ENCODE assay signal across 30 cellular contexts in the genomic region with DNA sequence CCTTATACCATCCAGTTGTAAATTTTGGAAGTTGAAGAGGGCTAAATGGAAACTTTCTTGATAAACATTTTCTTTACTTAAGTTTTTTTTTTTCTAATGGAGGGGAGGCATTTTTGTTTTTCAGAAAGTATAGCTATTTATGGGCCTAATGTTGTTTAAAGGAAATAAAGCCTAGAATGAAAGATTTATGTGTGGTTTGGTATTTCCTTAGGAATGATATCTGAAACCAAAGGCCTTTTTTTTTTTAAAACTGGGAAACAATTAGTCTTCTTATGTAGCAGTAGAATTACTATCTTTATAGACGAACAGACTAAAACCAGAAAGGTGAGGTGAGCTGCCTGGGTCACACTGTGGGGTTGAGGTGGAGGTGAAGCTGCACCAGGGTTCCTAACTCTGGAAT.
DNase-seq lines count a peak whose midpoint lies in the region; ATAC-seq, FAIRE-seq and TF ChIP-seq lines count a peak whose summit lies in the region.
"Had no signal": no experiment of that assay in that cellular context is flagged by ENCODE, and none has a peak within 500 bp of the region (broad histone marks: within the 10 kb centered on the region; RNA-seq: fewer than 3 reads in every experiment).

No MANE protein-coding gene starts in this region.

- no peak overlapping the region for H2AFZ ChIP-seq in HepG2 (ENCODE audit: low read length)

- TF ChIP-seq CTCF in right lobe of liver (IDR thresholded peaks at IDR 0.05) (no peak), HepG2 (CRISPR knock-in tag; IDR thresholded peaks at IDR 0.05) (no peak), chondrocyte (IDR thresholded peaks at IDR 0.05) (no peak)

- H3K4me1 ChIP-seq in right lobe of liver (peaks cover 0 to 13% (median 0%) of the 10 kb centered on the region in 4 donors), HepG2 (ENCODE audit: insufficient read depth, low read length) (peaks cover 15% of the 10 kb centered on the region), skeletal muscle satellite cell (ENCODE audit: control insufficient read depth, insufficient read depth, low read length) (peaks cover 18% of the 10 kb centered on the region)

- H3K36me3 ChIP-seq in right lobe of liver (peaks cover 0 to 7% (median 0%) of the 10 kb centered on the region in 4 donors), HepG2 (replicated peaks in 1 of 2; ENCODE audit: control insufficient read depth in 1 of 2, insufficient read depth in 2 of 2, low read length in 2 of 2) (peaks cover 2 to 22% of the 10 kb centered on the region in 2 experiments; a peak in 4 of 5 replicates), skeletal muscle satellite cell (ENCODE audit: insufficient read depth, low read length) (peaks cover 3% of the 10 kb centered on the region)
- H3K36me3 ChIP-seq: pancreas had no signal

- peaks cover 22% of the 10 kb centered on the region for H3K4me1 Mint-ChIP-seq in chondrocyte (ENCODE audit: low read depth)
- H3K4me1 Mint-ChIP-seq: stimulated activated naive CD8-positive, alpha-beta T cell treated with anti-CD3 and anti-CD28 coated beads, Interleukin-15, amount 100 ng/mL, for 72 hours had no signal

- ATAC-seq in right lobe of liver (peak in 2 of 4 donors; percentile 18 to 43), HepG2 (no peak), GM18858 (IDR thresholded peaks at IDR 0.05; ENCODE audit: unreplicated experiment) (no peak)
- ATAC-seq: activated CD8-positive, alpha-beta T cell treated with anti-CD3 and anti-CD28 coated beads, Interleukin-2, amount 10 ng/mL, durations not matched to agents 7 days and 5 days; pancreas; PC-3; stimulated activated naive CD8-positive, alpha-beta T cell treated with anti-CD3 and anti-CD28 coated beads, Interleukin-15, amount 100 ng/mL, for 72 hours had no signal

- H3K27ac ChIP-seq in right lobe of liver (peak overlapping the region in 2 of 3 donors; percentile 8 to 45), HepG2 (ENCODE audit: extremely low read length, insufficient read depth, low read length) (no peak overlapping the region)
- H3K27ac ChIP-seq: epithelial cell of prostate, pancreas, right atrium auricular region, spleen had no signal

- no peak for TF ChIP-seq EP300 in HepG2 (IDR thresholded peaks at IDR 0.05; ENCODE audit: low read depth in 2 of 2, low read length in 2 of 2)
- no peak for TF ChIP-seq EP300 in HepG2 (CRISPR knock-in tag; IDR thresholded peaks at IDR 0.05; ENCODE audit: borderline replicate concordance)

- no peaks in the 10 kb centered on the region for H3K9me3 Mint-ChIP-seq in chondrocyte (ENCODE audit: low read depth)
- H3K9me3 Mint-ChIP-seq: activated T-helper 2 cell treated with anti-CD3 and anti-CD28 coated beads, Interferon-gamma antibody, Interleukin-2, Interleukin-4, amounts not matched to agents 10 μg/mL and 5 μg/mL and 100 μg/mL, durations not matched to agents 14 hours and 24 hours and 36 hours; CD4-positive, CD25-positive, alpha-beta regulatory T cell; HFFc6; nephron progenitor cell; stimulated activated naive CD8-positive, alpha-beta T cell treated with anti-CD3 and anti-CD28 coated beads, Interleukin-15, amount 100 ng/mL, for 72 hours had no signal

- 29% methylated on average over 1 of the region's 1 CpG for WGBS in right lobe of liver (ENCODE audit: insufficient coverage, low coverage, low lambda C conversion rate, missing lambda C conversion rate)
- 88% methylated on average over 1 of the region's 1 CpG for WGBS in HepG2 (ENCODE audit: low lambda C conversion rate)

- H3K27me3 ChIP-seq in right lobe of liver: no peaks in the 10 kb centered on the region
- no peaks in the 10 kb centered on the region for H3K27me3 ChIP-seq in HepG2 (ENCODE audit: control insufficient read depth in 1 of 2, insufficient read depth in 2 of 2, low read length in 2 of 2)
- H3K27me3 ChIP-seq in skeletal muscle satellite cell (ENCODE audit: control insufficient read depth, insufficient read depth, low read length): no peaks in the 10 kb centered on the region
- H3K27me3 ChIP-seq: pancreas, right atrium auricular region, spleen had no signal

- POLR2A ChIA-PET in HepG2 (lab: Yijun Ruan, JAX): no interaction called here

- H3K27ac Mint-ChIP-seq in chondrocyte (ENCODE audit: unreplicated experiment): peak overlapping the region; percentile 46
- H3K27ac Mint-ChIP-seq: activated CD8-positive, alpha-beta T cell treated with anti-CD3 and anti-CD28 coated beads, Interleukin-2, amount 10 ng/mL, durations not matched to agents 7 days and 5 days; activated T-helper 2 cell treated with anti-CD3 and anti-CD28 coated beads, Interferon-gamma antibody, Interleukin-2, Interleukin-4, amounts not matched to agents 10 μg/mL and 5 μg/mL and 100 μg/mL, durations not matched to agents 14 hours and 24 hours and 36 hours; CD4-positive, CD25-positive, alpha-beta regulatory T cell; HFFc6; nephron progenitor cell; stimulated activated naive CD8-positive, alpha-beta T cell treated with anti-CD3 and anti-CD28 coated beads, Interleukin-15, amount 100 ng/mL, for 72 hours had no signal

- H3K9ac ChIP-seq in HepG2 (ENCODE audit: insufficient read depth, low read depth, low read length) (no peak overlapping the region), skeletal muscle satellite cell (ENCODE audit: low read depth, low read length) (peak overlapping the region; percentile 39)

- BruUV-seq in HepG2 (replicated peaks; lab: Mats Ljungman, UMichigan): no TSS peak

- in situ Hi-C loops in HepG2 (cut with HindIII; ENCODE audit: extremely low pct_ligation_motif_present, low pct_unique_long_range_greater_than_20kb): no loop called here

- FAIRE-seq in HepG2 (lab: Jason Lieb, UNC) (no peak), islet of Langerhans (lab: Jason Lieb, UNC) (peak; percentile 27)
- FAIRE-seq: bronchial epithelial cell, D721Med, urothelium cell line had no signal

- TF ChIP-seq RAD21 in HepG2 (CRISPR knock-in tag; IDR thresholded peaks at IDR 0.05): no peak

- H3K27me3 Mint-ChIP-seq in chondrocyte (ENCODE audit: low read depth): no peaks in the 10 kb centered on the region
- H3K27me3 Mint-ChIP-seq: CD4-positive, CD25-positive, alpha-beta regulatory T cell; stimulated activated naive CD8-positive, alpha-beta T cell treated with anti-CD3 and anti-CD28 coated beads, Interleukin-15, amount 100 ng/mL, for 72 hours had no signal

- intact Hi-C loops in right lobe of liver (cut with DNase I): loop anchor here in 1 of 2 donors (5.0 kb wide), 1 partner anchor 165 kb away; the partner anchor contains the start of gene LRCH1
- intact Hi-C loops in HepG2 (cut with micrococcal nuclease; ENCODE audit: unreplicated experiment): no loop called here

- TF ChIP-seq POLR2A in right lobe of liver (IDR thresholded peaks at IDR 0.05): no peak
- no peak for TF ChIP-seq POLR2A in HepG2 (IDR thresholded peaks at IDR 0.05; ENCODE audit: insufficient read depth in 1 of 2, low read depth in 2 of 2, low read length in 2 of 2)

- no peaks in the 10 kb centered on the region for H3K79me2 ChIP-seq in HepG2 (ENCODE audit: insufficient read depth, low read length)

- CTCF ChIA-PET in HepG2 (lab: Yijun Ruan, JAX; ENCODE audit: low intra/inter-chr PET ratio, low total read pairs): interaction anchor here (0.7 kb wide), 1 partner anchor 225 kb away, joined by 4 read pairs; no protein-coding TSS in a partner anchor

- peaks cover 11% of the 10 kb centered on the region for H3K36me3 Mint-ChIP-seq in chondrocyte (ENCODE audit: low read depth)

- no peak overlapping the region for H3K4me3 Mint-ChIP-seq in chondrocyte (ENCODE audit: unreplicated experiment)
- H3K4me3 Mint-ChIP-seq: activated CD8-positive, alpha-beta T cell treated with anti-CD3 and anti-CD28 coated beads, Interleukin-2, amount 10 ng/mL, durations not matched to agents 7 days and 5 days; CD4-positive, CD25-positive, alpha-beta regulatory T cell; HFFc6; nephron progenitor cell; stimulated activated naive CD8-positive, alpha-beta T cell treated with anti-CD3 and anti-CD28 coated beads, Interleukin-15, amount 100 ng/mL, for 72 hours had no signal

- H3K9me3 ChIP-seq in right lobe of liver (no peaks in the 10 kb centered on the region), HepG2 (ENCODE audit: low read length) (no peaks in the 10 kb centered on the region), skeletal muscle satellite cell (replicated peaks; ENCODE audit: low read length) (no peaks in the 10 kb centered on the region)
- H3K9me3 ChIP-seq: pancreas, right atrium auricular region, spleen had no signal

- DNase-seq in right lobe of liver: no peak
- no peak for DNase-seq in HepG2 (ENCODE audit: low spot score)
- no peak for DNase-seq in chondrocyte (ENCODE audit: low spot score)
- DNase-seq in LoVo (ENCODE audit: low spot score): no peak
- no peak for DNase-seq in NCI-H2029 (lab: John Stamatoyannopoulos, UW)
- DNase-seq: 8988T; activated CD8-positive, alpha-beta T cell treated with anti-CD3 and anti-CD28 coated beads, Interleukin-2, amount 10 ng/mL, durations not matched to agents 7 days and 5 days; activated naive CD4-positive, alpha-beta T cell treated with anti-CD3 and anti-CD28 coated beads, Interleukin-2, amount 50 U/mL, for 16 hours; amygdala; CD4-positive, CD25-positive, alpha-beta regulatory T cell; HFFc6; KG1; MM.1S; NCI-H2029 treated with DMSO at 0.1 percent for 48 hours; NCI-H526; nephron progenitor cell; NK-92 treated with Interleukin-12 subunit alpha and Interleukin-12 subunit beta, amount 100 ng/mL, for 24 hours; pancreas; PC-3; spleen; stimulated activated naive CD8-positive, alpha-beta T cell treated with anti-CD3 and anti-CD28 coated beads, Interleukin-15, amount 100 ng/mL, for 72 hours had no signal

- H4K20me1 ChIP-seq in HepG2 (ENCODE audit: insufficient read depth, low read length): no peaks in the 10 kb centered on the region

- H3K4me2 ChIP-seq in HepG2 (ENCODE audit: low read depth, low read length) (no peak overlapping the region), skeletal muscle satellite cell (ENCODE audit: low read length) (peak overlapping the region; percentile 47)

- no peak overlapping the region for H3K4me3 ChIP-seq in right lobe of liver
- no peak overlapping the region for H3K4me3 ChIP-seq in HepG2 (replicated peaks in 1 of 3; ENCODE audit: insufficient read depth in 1 of 3, low read depth in 2 of 3, low read length in 3 of 3)
- H3K4me3 ChIP-seq in skeletal muscle satellite cell (ENCODE audit: low read length): no peak overlapping the region
- H3K4me3 ChIP-seq: pancreas, right atrium auricular region, spleen had no signal

TF ChIP-seq in HepG2, 621 proteins besides CTCF, POLR2A, EP300 and RAD21 (continues in another document):
- TF ChIP-seq ZNF343 (CRISPR knock-in tag; IDR thresholded peaks at IDR 0.05) (no peak), HHEX (CRISPR knock-in tag; IDR thresholded peaks at IDR 0.05) (no peak), ZBTB43 (CRISPR knock-in tag; conservative IDR thresholded peaks at IDR 0.05) (no peak), ATAD3A (CRISPR knock-in tag; IDR thresholded peaks at IDR 0.05) (no peak)
